ENCODE assay signal across 36 cellular contexts in the genomic region with DNA sequence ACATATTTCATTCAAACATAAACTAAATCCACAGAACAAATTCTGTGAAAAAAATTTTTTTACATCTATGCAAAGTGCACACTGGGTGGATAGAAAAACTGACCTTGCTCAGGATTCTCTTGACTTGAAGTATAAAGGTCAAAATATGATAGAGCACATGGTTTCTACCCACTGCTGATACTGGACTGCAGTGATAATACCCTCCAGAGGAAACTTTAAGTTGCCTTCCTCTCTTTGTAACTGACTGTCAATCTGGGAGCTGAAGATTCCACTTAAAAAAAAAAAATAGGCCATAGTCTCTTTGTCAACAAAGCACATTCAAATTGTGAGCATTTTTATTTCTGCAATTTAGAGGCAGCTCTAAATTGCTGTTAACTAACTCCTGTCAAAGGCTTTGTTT. TPM values are rescaled to one million over a fixed set of nuclear protein-coding genes. Genes with fewer than 3 reads are reported as not detected.
"Had no signal": no experiment of that assay in that cellular context is flagged by ENCODE, and none has a peak within 500 bp of the region (broad histone marks: within the 10 kb centered on the region; RNA-seq: fewer than 3 reads in every experiment).

No MANE protein-coding gene starts in this region.

- H2AFZ ChIP-seq: neural progenitor cell, parathyroid adenoma had no signal

- H3K27ac ChIP-seq: ascending aorta, cardiac muscle cell, foreskin keratinocyte, heart right ventricle, neural progenitor cell, parathyroid adenoma, psoas muscle, thyroid gland, upper lobe of left lung, vagina had no signal

- H3K4me1 ChIP-seq: ascending aorta, parathyroid adenoma, psoas muscle, thyroid gland, upper lobe of left lung had no signal

- H3K36me3 ChIP-seq: ascending aorta, cardiac muscle cell, heart right ventricle, neural progenitor cell, thyroid gland, upper lobe of left lung, vagina had no signal

- H3K4me3 Mint-ChIP-seq: activated CD4-positive, alpha-beta memory T cell treated with anti-CD3 and anti-CD28 coated beads, Interleukin-2, amount 10 ng/mL, durations not matched to agents 7 days and 5 days; activated CD4-positive, alpha-beta T cell treated with anti-CD3 and anti-CD28 coated beads, Interleukin-2, amount 10 ng/mL, durations not matched to agents 24 days and 14 days; activated naive CD4-positive, alpha-beta T cell treated with anti-CD3 and anti-CD28 coated beads, Interleukin-2, amount 10 ng/mL, durations not matched to agents 7 days and 5 days; activated naive CD8-positive, alpha-beta T cell treated with anti-CD3 and anti-CD28 coated beads, Interleukin-2, amount 10 ng/mL, durations not matched to agents 7 days and 5 days; activated T-cell treated with anti-CD3 and anti-CD28 coated beads, Interleukin-2, amount 50 U/mL, for 24 hours; effector memory CD8-positive, alpha-beta T cell; mesothelial cell of epicardium; naive thymus-derived CD8-positive, alpha-beta T cell; neural progenitor cell; stimulated activated memory B cell treated with anti-CD40 and anti-IgM and Interleukin-4, amounts not matched to agents 10 μg/mL and 1 μg/mL and 100 μg/mL, for 72 hours; stimulated activated naive CD8-positive, alpha-beta T cell treated with anti-CD3 and anti-CD28 coated beads, Interleukin-15, amount 100 ng/mL, for 72 hours; T-helper 2 cell treated with Interferon-gamma antibody and Interleukin-4, amounts not matched to agents 5 μg/mL and 100 μg/mL, for 36 hours had no signal

- H3K9me3 Mint-ChIP-seq: activated CD4-positive, alpha-beta memory T cell treated with anti-CD3 and anti-CD28 coated beads, Interleukin-2, amount 10 ng/mL, durations not matched to agents 7 days and 5 days; activated CD4-positive, alpha-beta T cell treated with anti-CD3 and anti-CD28 coated beads, Interleukin-2, amount 10 ng/mL, durations not matched to agents 24 days and 14 days; activated naive CD4-positive, alpha-beta T cell treated with anti-CD3 and anti-CD28 coated beads, Interleukin-2, amount 10 ng/mL, durations not matched to agents 7 days and 5 days; activated T-cell treated with anti-CD3 and anti-CD28 coated beads, Interleukin-2, amount 50 U/mL, for 24 hours; effector memory CD8-positive, alpha-beta T cell; neural progenitor cell; stimulated activated naive CD8-positive, alpha-beta T cell treated with anti-CD3 and anti-CD28 coated beads, Interleukin-15, amount 100 ng/mL, for 72 hours had no signal

- FAIRE-seq: endothelial cell of umbilical vein had no signal

- H3K9me3 ChIP-seq: psoas muscle, thyroid gland, upper lobe of left lung, vagina had no signal

- H3K4me2 ChIP-seq: neural progenitor cell, smooth muscle cell had no signal

- H3K27ac Mint-ChIP-seq: activated CD4-positive, alpha-beta memory T cell treated with anti-CD3 and anti-CD28 coated beads, Interleukin-2, amount 10 ng/mL, durations not matched to agents 7 days and 5 days; activated CD4-positive, alpha-beta T cell treated with anti-CD3 and anti-CD28 coated beads, Interleukin-2, amount 10 ng/mL, durations not matched to agents 24 days and 14 days; activated naive CD4-positive, alpha-beta T cell treated with anti-CD3 and anti-CD28 coated beads, Interleukin-2, amount 10 ng/mL, durations not matched to agents 7 days and 5 days; activated naive CD8-positive, alpha-beta T cell treated with anti-CD3 and anti-CD28 coated beads, Interleukin-2, amount 10 ng/mL, durations not matched to agents 7 days and 5 days; activated T-cell treated with anti-CD3 and anti-CD28 coated beads, Interleukin-2, amount 50 U/mL, for 24 hours; brain; mesothelial cell of epicardium; naive thymus-derived CD8-positive, alpha-beta T cell; neural progenitor cell; stimulated activated memory B cell treated with anti-CD40 and anti-IgM and Interleukin-4, amounts not matched to agents 10 μg/mL and 1 μg/mL and 100 μg/mL, for 72 hours; stimulated activated naive CD8-positive, alpha-beta T cell treated with anti-CD3 and anti-CD28 coated beads, Interleukin-15, amount 100 ng/mL, for 72 hours; T-helper 2 cell treated with Interferon-gamma antibody and Interleukin-4, amounts not matched to agents 5 μg/mL and 100 μg/mL, for 36 hours had no signal

- H3K27me3 Mint-ChIP-seq: activated CD4-positive, alpha-beta memory T cell treated with anti-CD3 and anti-CD28 coated beads, Interleukin-2, amount 10 ng/mL, durations not matched to agents 7 days and 5 days; activated naive CD4-positive, alpha-beta T cell treated with anti-CD3 and anti-CD28 coated beads, Interleukin-2, amount 10 ng/mL, durations not matched to agents 7 days and 5 days; activated naive CD8-positive, alpha-beta T cell treated with anti-CD3 and anti-CD28 coated beads, Interleukin-2, amount 10 ng/mL, durations not matched to agents 7 days and 5 days; effector memory CD8-positive, alpha-beta T cell; naive thymus-derived CD8-positive, alpha-beta T cell; stimulated activated memory B cell treated with anti-CD40 and anti-IgM and Interleukin-4, amounts not matched to agents 10 μg/mL and 1 μg/mL and 100 μg/mL, for 72 hours; stimulated activated naive CD8-positive, alpha-beta T cell treated with anti-CD3 and anti-CD28 coated beads, Interleukin-15, amount 100 ng/mL, for 72 hours had no signal

- DNase-seq: activated CD4-positive, alpha-beta memory T cell treated with anti-CD3 and anti-CD28 coated beads, Interleukin-2, amount 10 ng/mL, durations not matched to agents 7 days and 5 days; activated CD4-positive, alpha-beta T cell treated with anti-CD3 and anti-CD28 coated beads, Interleukin-2, amount 10 ng/mL, durations not matched to agents 24 days and 14 days; activated CD4-positive, CD25-positive, alpha-beta regulatory T cell treated with anti-CD3 and anti-CD28 coated beads, Interleukin-2, amount 50 U/mL, for 72 hours; activated CD8-positive, alpha-beta memory T cell treated with anti-CD3 and anti-CD28 coated beads, Interleukin-2, amount 50 U/mL, for 48 hours; activated gamma-delta T cell; activated naive CD4-positive, alpha-beta T cell treated with anti-CD3 and anti-CD28 coated beads, Interleukin-2, amount 10 ng/mL, durations not matched to agents 7 days and 5 days; activated naive CD8-positive, alpha-beta T cell treated with anti-CD3 and anti-CD28 coated beads, Interleukin-2, amount 10 ng/mL, durations not matched to agents 7 days and 5 days; activated T-cell treated with anti-CD3 and anti-CD28 coated beads, Interleukin-2, amount 50 U/mL, for 24 hours; cerebellar nuclear complex; cortex of kidney; effector memory CD8-positive, alpha-beta T cell; foreskin keratinocyte; heart right ventricle; occipital lobe; psoas muscle; stimulated activated CD4-positive, alpha-beta T cell treated with anti-CD3 and anti-CD28 coated beads, Interleukin-1b, Interleukin-23, amount 100 ng/mL, for 48 hours; stimulated activated CD4-positive, alpha-beta T cell treated with anti-CD3 and anti-CD28 coated beads, Interleukin-4, amount 100 ng/mL, for 4 hours; stimulated activated CD8-positive, alpha-beta memory T cell treated with anti-CD3 and anti-CD28 coated beads, Interleukin-4, amount 100 ng/mL, for 48 hours; stimulated activated naive CD8-positive, alpha-beta T cell treated with anti-CD3 and anti-CD28 coated beads, Interleukin-15, amount 100 ng/mL, for 72 hours; substantia nigra; thyroid gland; upper lobe of left lung had no signal

- ATAC-seq: effector memory CD8-positive, alpha-beta T cell; esophagus mucosa; foreskin keratinocyte; heart right ventricle; naive thymus-derived CD8-positive, alpha-beta T cell; psoas muscle; stimulated activated memory B cell treated with anti-CD40 and anti-IgM and Interleukin-4, amounts not matched to agents 10 μg/mL and 1 μg/mL and 100 μg/mL, for 72 hours; stimulated activated naive CD8-positive, alpha-beta T cell treated with anti-CD3 and anti-CD28 coated beads, Interleukin-15, amount 100 ng/mL, for 72 hours had no signal

- H3K36me3 Mint-ChIP-seq: brain; mesothelial cell of epicardium; naive thymus-derived CD8-positive, alpha-beta T cell; neural progenitor cell; stimulated activated memory B cell treated with anti-CD40 and anti-IgM and Interleukin-4, amounts not matched to agents 10 μg/mL and 1 μg/mL and 100 μg/mL, for 72 hours had no signal

- H3K27me3 ChIP-seq: ascending aorta, cardiac muscle cell, foreskin keratinocyte, thyroid gland, upper lobe of left lung, vagina had no signal

- H3K4me3 ChIP-seq: ascending aorta, cardiac muscle cell, heart right ventricle, neural progenitor cell, psoas muscle, smooth muscle cell, thyroid gland, upper lobe of left lung, vagina had no signal

- H3K9ac ChIP-seq: neural progenitor cell, parathyroid adenoma had no signal

- H3K79me2 ChIP-seq: parathyroid adenoma had no signal

RNA-seq across cellular contexts. Expression of gene RTL9, which starts 37.6 kb away (rescaled TPM):
- total RNA-seq: activated CD4-positive, alpha-beta memory T cell treated with anti-CD3 and anti-CD28 coated beads, Interleukin-2, amount 10 ng/mL, durations not matched to agents 7 days and 5 days; activated CD4-positive, alpha-beta T cell treated with anti-CD3 and anti-CD28 coated beads, Interleukin-2, amount 10 ng/mL, durations not matched to agents 24 days and 14 days; activated naive CD8-positive, alpha-beta T cell treated with anti-CD3 and anti-CD28 coated beads, Interleukin-2, amount 10 ng/mL, durations not matched to agents 7 days and 5 days; ascending aorta; endothelial cell of umbilical vein; esophagus mucosa; glomerular endothelial cell; naive thymus-derived CD8-positive, alpha-beta T cell; vagina had no signal
- polyA plus RNA-seq: endothelial cell of umbilical vein; naive thymus-derived CD8-positive, alpha-beta T cell; smooth muscle cell had no signal
